9 cellular contexts compared by ENCODE assay signal in genomic region chr16:19210175-19210924, GRCh38. TPM values are rescaled to one million over a fixed set of nuclear protein-coding genes. Genes with fewer than 3 reads are reported as not detected.
DNase-seq lines count a peak whose midpoint lies in the region; ATAC-seq and TF ChIP-seq lines count a peak whose summit lies in the region.
"Had no signal": no experiment of that assay in that cellular context is flagged by ENCODE, and none has a peak within 500 bp of the region (broad histone marks: within the 10 kb centered on the region; RNA-seq: fewer than 3 reads in every experiment).

No MANE protein-coding gene starts in this region.

- H3K9me3 Mint-ChIP-seq in HFFc6 = peaks cover 9% of the 10 kb centered on the region; the same call in 1 of the 2 replicates
- no peaks in the 10 kb centered on the region for H3K9me3 Mint-ChIP-seq in activated CD4-positive, alpha-beta T cell treated with anti-CD3 and anti-CD28 coated beads, Interleukin-2, amount 10 ng/mL, durations not matched to agents 7 days and 5 days

- H3K4me3 ChIP-seq in NB4 (ENCODE audit: low read depth, low read length) = no peak overlapping the region

- H3K4me3 Mint-ChIP-seq in HFFc6 = no peak overlapping the region
- no peak overlapping the region for H3K4me3 Mint-ChIP-seq in activated CD4-positive, alpha-beta T cell treated with anti-CD3 and anti-CD28 coated beads, Interleukin-2, amount 10 ng/mL, durations not matched to agents 7 days and 5 days
- H3K4me3 Mint-ChIP-seq: activated CD4-positive, alpha-beta memory T cell treated with anti-CD3 and anti-CD28 coated beads, Interleukin-2, amount 10 ng/mL, durations not matched to agents 7 days and 5 days had no signal

- peaks cover 9% of the 10 kb centered on the region for H3K27me3 Mint-ChIP-seq in HFFc6 (ENCODE audit: insufficient read depth)
- H3K27me3 Mint-ChIP-seq in activated CD4-positive, alpha-beta T cell treated with anti-CD3 and anti-CD28 coated beads, Interleukin-2, amount 10 ng/mL, durations not matched to agents 7 days and 5 days = no peaks in the 10 kb centered on the region
- H3K27me3 Mint-ChIP-seq: activated CD4-positive, alpha-beta memory T cell treated with anti-CD3 and anti-CD28 coated beads, Interleukin-2, amount 10 ng/mL, durations not matched to agents 7 days and 5 days had no signal

- POLR2A ChIA-PET in activated CD4-positive, alpha-beta T cell treated with anti-CD3 and anti-CD28 coated beads, Interleukin-2, amount 10 ng/mL, durations not matched to agents 7 days and 5 days (lab: Charles Lee) = no interaction called here

- peaks cover 11% of the 10 kb centered on the region for H3K4me1 Mint-ChIP-seq in HFFc6 (ENCODE audit: low read depth)
- no peaks in the 10 kb centered on the region for H3K4me1 Mint-ChIP-seq in activated CD4-positive, alpha-beta T cell treated with anti-CD3 and anti-CD28 coated beads, Interleukin-2, amount 10 ng/mL, durations not matched to agents 7 days and 5 days
- H3K4me1 Mint-ChIP-seq: activated CD4-positive, alpha-beta memory T cell treated with anti-CD3 and anti-CD28 coated beads, Interleukin-2, amount 10 ng/mL, durations not matched to agents 7 days and 5 days had no signal

- TF ChIP-seq CTCF in HFFc6 (IDR thresholded peaks at IDR 0.05) (no peak), NB4 (IDR thresholded peaks at IDR 0.05; ENCODE audit: low read depth, low read length) (no peak)

- no peak overlapping the region for H3K27ac Mint-ChIP-seq in HFFc6
- H3K27ac Mint-ChIP-seq in activated CD4-positive, alpha-beta T cell treated with anti-CD3 and anti-CD28 coated beads, Interleukin-2, amount 10 ng/mL, durations not matched to agents 7 days and 5 days = no peak overlapping the region
- H3K27ac Mint-ChIP-seq: activated CD4-positive, alpha-beta memory T cell treated with anti-CD3 and anti-CD28 coated beads, Interleukin-2, amount 10 ng/mL, durations not matched to agents 7 days and 5 days had no signal

- H3K36me3 Mint-ChIP-seq in HFFc6 (ENCODE audit: low read depth) = no peaks in the 10 kb centered on the region
- no peaks in the 10 kb centered on the region for H3K36me3 Mint-ChIP-seq in activated CD4-positive, alpha-beta T cell treated with anti-CD3 and anti-CD28 coated beads, Interleukin-2, amount 10 ng/mL, durations not matched to agents 7 days and 5 days (ENCODE audit: low read depth)

- intact Hi-C loops in sciatic nerve (cut with DNase I) = no loop called here

- CTCF ChIA-PET in activated CD4-positive, alpha-beta T cell treated with anti-CD3 and anti-CD28 coated beads, Interleukin-2, amount 10 ng/mL, durations not matched to agents 7 days and 5 days (lab: Charles Lee) = interaction anchor here (0.5 kb wide), 1 partner anchor 1220 kb away, joined by 3 read pairs; no protein-coding TSS in a partner anchor

- DNase-seq in HFFc6 = peak; percentile 2
- peak; percentile 11 for DNase-seq in NB4 (ENCODE audit: low read depth)
- peak; percentile 51 for DNase-seq in iris pigment epithelial cell (ENCODE audit: low read depth)
- DNase-seq in NCI-H82 (lab: John Stamatoyannopoulos, UW) = no peak
- no peak for DNase-seq in sciatic nerve (ENCODE audit: low spot score)
- no peak for DNase-seq in D341Med (ENCODE audit: low spot score)
- DNase-seq in activated CD4-positive, alpha-beta T cell treated with anti-CD3 and anti-CD28 coated beads, Interleukin-2, amount 10 ng/mL, durations not matched to agents 7 days and 5 days = no peak
- DNase-seq: activated CD4-positive, alpha-beta memory T cell treated with anti-CD3 and anti-CD28 coated beads, Interleukin-2, amount 10 ng/mL, durations not matched to agents 7 days and 5 days had no signal

- ATAC-seq in GM18508 (IDR thresholded peaks at IDR 0.05; ENCODE audit: insufficient read depth, unreplicated experiment) = peak; percentile 79
- no peak for ATAC-seq in sciatic nerve

- no peak for TF ChIP-seq POLR2A in NB4 (IDR thresholded peaks at IDR 0.05; ENCODE audit: extremely low read depth, insufficient read length)

RNA-seq across cellular contexts. Expression of gene SYT17, which starts 42.3 kb away (rescaled TPM):
- not detected for total RNA-seq in HFFc6 (2021; fragmentation: NEBNext Ultra II Directional; extraction: Animal tissue kit (Norgen Biotek cat#: 25700))
- 8.2 TPM for total RNA-seq in sciatic nerve
- total RNA-seq in activated CD4-positive, alpha-beta T cell treated with anti-CD3 and anti-CD28 coated beads, Interleukin-2, amount 10 ng/mL, durations not matched to agents 7 days and 5 days = not detected
- total RNA-seq: activated CD4-positive, alpha-beta memory T cell treated with anti-CD3 and anti-CD28 coated beads, Interleukin-2, amount 10 ng/mL, durations not matched to agents 7 days and 5 days had no signal

Comparison
In these comparisons a context has a peak if more than half of its experiments do, and no peak if none do; other contexts are left out.
1. DNase-seq: peak in HFFc6 (single experiment), NB4 (single experiment) and iris pigment epithelial cell (single experiment); none in NCI-H82 (single experiment), sciatic nerve (single experiment), D341Med (single experiment) and activated CD4-positive, alpha-beta T cell treated with anti-CD3 and anti-CD28 coated beads, Interleukin-2, amount 10 ng/mL, durations not matched to agents 7 days and 5 days (single experiment).